Comparison of ENCODE assay signal across 8 cellular contexts in the genomic region with DNA sequence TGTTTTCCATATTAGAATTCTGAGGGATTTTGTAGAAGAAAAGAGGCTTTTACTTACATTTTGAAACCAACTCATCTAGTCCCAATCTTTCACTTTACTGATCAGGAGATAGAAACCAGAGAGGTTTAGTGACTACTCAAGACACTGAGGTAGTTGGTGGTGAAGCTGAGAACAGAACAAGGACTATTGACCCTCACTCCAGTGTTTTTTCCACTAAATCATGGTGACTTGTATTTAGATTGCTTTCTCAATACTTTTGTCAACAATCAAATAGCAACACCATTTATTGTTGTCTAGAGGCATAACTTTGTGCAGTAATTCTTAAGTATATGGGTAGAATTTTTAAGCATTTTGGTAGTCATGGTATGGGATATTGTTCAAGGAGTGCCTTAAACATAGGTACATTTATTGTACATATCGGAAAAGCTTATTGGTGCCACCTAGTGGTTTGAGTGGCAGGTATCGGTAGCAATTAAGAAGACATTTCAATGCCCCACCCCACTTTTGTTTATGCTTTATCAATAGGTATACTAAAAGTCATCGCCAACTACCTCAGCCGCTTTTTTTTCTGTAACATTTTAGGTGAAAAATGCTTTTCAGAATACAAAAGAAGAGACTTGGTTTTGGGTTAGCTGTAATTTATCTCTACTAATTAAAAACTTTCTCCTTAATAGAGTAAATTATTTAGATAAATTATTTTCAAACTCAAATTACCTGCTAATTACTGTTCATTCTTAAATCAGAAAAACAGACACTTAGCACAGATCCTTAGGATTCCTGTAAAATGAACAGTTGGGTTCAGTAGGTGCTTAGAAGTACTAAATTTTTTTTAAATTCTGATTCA. TPM values are rescaled to one million over a fixed set of nuclear protein-coding genes. Genes with fewer than 3 reads are reported as not detected.
A peak's percentile ranks its signal among the peaks of the same experiment; 100 is the strongest.
DNase-seq lines count a peak whose midpoint lies in the region; ATAC-seq and TF ChIP-seq lines count a peak whose summit lies in the region.

No MANE protein-coding gene starts in this region.

- no peaks in the 10 kb centered on the region for H3K27me3 ChIP-seq in body of pancreas
- no peaks in the 10 kb centered on the region for H3K27me3 ChIP-seq in upper lobe of right lung

- peak; percentile 18 for DNase-seq in activated CD4-positive, alpha-beta memory T cell treated with anti-CD3 and anti-CD28 coated beads for 36 hours
- DNase-seq in activated CD4-positive, alpha-beta memory T cell treated with anti-CD3 and anti-CD28 coated beads, Interleukin-2, amount 10 ng/mL, durations not matched to agents 7 days and 5 days: no peak
- peak; percentile 64 for DNase-seq in HS-27A (ENCODE audit: low read depth)
- DNase-seq in NCI-H69 (lab: John Stamatoyannopoulos, UW): peak; percentile 91
- DNase-seq in body of pancreas: peak; percentile 40 to 65 (median 56)
- peak; percentile 66 for DNase-seq in kidney tubule cell (ENCODE audit: low spot score)
- no peak for DNase-seq in upper lobe of right lung

- CTCF ChIA-PET in activated CD4-positive, alpha-beta memory T cell treated with anti-CD3 and anti-CD28 coated beads for 36 hours (lab: Charles Lee): interaction anchor here (0.5 to 1.0 kb wide), 5 partner anchors 9 to 191 kb away, joined by 3 to 4 read pairs (median 3); no protein-coding TSS in a partner anchor
- CTCF ChIA-PET in activated CD4-positive, alpha-beta memory T cell treated with anti-CD3 and anti-CD28 coated beads, Interleukin-2, amount 10 ng/mL, durations not matched to agents 7 days and 5 days (lab: Charles Lee): interaction anchor here (0.6 kb wide), 2 partner anchors 27 to 92 kb away, joined by 3 read pairs; no protein-coding TSS in a partner anchor

- ATAC-seq in GM21423 (IDR thresholded peaks at IDR 0.05; ENCODE audit: unreplicated experiment): peak; percentile 80
- no peak for ATAC-seq in body of pancreas
- peak; percentile 69 for ATAC-seq in upper lobe of right lung

- H3K9me3 Mint-ChIP-seq in activated CD4-positive, alpha-beta memory T cell treated with anti-CD3 and anti-CD28 coated beads for 36 hours: no peaks in the 10 kb centered on the region
- H3K9me3 Mint-ChIP-seq in activated CD4-positive, alpha-beta memory T cell treated with anti-CD3 and anti-CD28 coated beads, Interleukin-2, amount 10 ng/mL, durations not matched to agents 7 days and 5 days: no peaks in the 10 kb centered on the region

- 6 to 7% methylated on average over 4 of the region's 4 CpGs for WGBS in body of pancreas, 2 donors

- H3K27ac ChIP-seq in body of pancreas (no peak overlapping the region), upper lobe of right lung (no peak overlapping the region)

- H3K9me3 ChIP-seq in body of pancreas (no peaks in the 10 kb centered on the region), upper lobe of right lung (no peaks in the 10 kb centered on the region)

- H3K4me1 Mint-ChIP-seq in activated CD4-positive, alpha-beta memory T cell treated with anti-CD3 and anti-CD28 coated beads for 36 hours (ENCODE audit: low read depth): no peaks in the 10 kb centered on the region
- H3K4me1 Mint-ChIP-seq in activated CD4-positive, alpha-beta memory T cell treated with anti-CD3 and anti-CD28 coated beads, Interleukin-2, amount 10 ng/mL, durations not matched to agents 7 days and 5 days: no peaks in the 10 kb centered on the region

- no peaks in the 10 kb centered on the region for H3K36me3 Mint-ChIP-seq in activated CD4-positive, alpha-beta memory T cell treated with anti-CD3 and anti-CD28 coated beads for 36 hours
- H3K36me3 Mint-ChIP-seq in activated CD4-positive, alpha-beta memory T cell treated with anti-CD3 and anti-CD28 coated beads, Interleukin-2, amount 10 ng/mL, durations not matched to agents 7 days and 5 days (ENCODE audit: low read depth): no peaks in the 10 kb centered on the region

- H3K36me3 ChIP-seq in body of pancreas (replicated peaks in 1 of 2; ENCODE audit: insufficient read depth in 1 of 2, low read depth in 2 of 2) (no peaks in the 10 kb centered on the region), upper lobe of right lung (no peaks in the 10 kb centered on the region)

- POLR2A ChIA-PET in activated CD4-positive, alpha-beta memory T cell treated with anti-CD3 and anti-CD28 coated beads for 36 hours (lab: Charles Lee): no interaction called here
- POLR2A ChIA-PET in activated CD4-positive, alpha-beta memory T cell treated with anti-CD3 and anti-CD28 coated beads, Interleukin-2, amount 10 ng/mL, durations not matched to agents 7 days and 5 days (lab: Charles Lee): no interaction called here

- H3K4me1 ChIP-seq in body of pancreas: no peaks in the 10 kb centered on the region
- no peaks in the 10 kb centered on the region for H3K4me1 ChIP-seq in upper lobe of right lung

- H3K4me3 Mint-ChIP-seq in activated CD4-positive, alpha-beta memory T cell treated with anti-CD3 and anti-CD28 coated beads for 36 hours: no peak overlapping the region
- H3K4me3 Mint-ChIP-seq in activated CD4-positive, alpha-beta memory T cell treated with anti-CD3 and anti-CD28 coated beads, Interleukin-2, amount 10 ng/mL, durations not matched to agents 7 days and 5 days: no peak overlapping the region

- no peak overlapping the region for H3K27ac Mint-ChIP-seq in activated CD4-positive, alpha-beta memory T cell treated with anti-CD3 and anti-CD28 coated beads for 36 hours
- H3K27ac Mint-ChIP-seq in activated CD4-positive, alpha-beta memory T cell treated with anti-CD3 and anti-CD28 coated beads, Interleukin-2, amount 10 ng/mL, durations not matched to agents 7 days and 5 days: no peak overlapping the region

- TF ChIP-seq CTCF in body of pancreas (IDR thresholded peaks at IDR 0.05): peak; percentile 50 to 72 (median 66)
- peak; percentile 75 for TF ChIP-seq CTCF in upper lobe of right lung (IDR thresholded peaks at IDR 0.05)

- no peak for TF ChIP-seq POLR2A in body of pancreas (IDR thresholded peaks at IDR 0.05)

- intact Hi-C loops in activated CD4-positive, alpha-beta memory T cell treated with anti-CD3 and anti-CD28 coated beads for 36 hours (cut with micrococcal nuclease): loop anchor here (2.0 to 5.0 kb wide), 4 partner anchors 47 to 331 kb away; a partner anchor contains a TSS
- intact Hi-C loops in body of pancreas (cut with DNase I) (no loop called here), upper lobe of right lung (cut with DNase I) (loop anchor here (10.0 kb wide), 1 partner anchor 323 kb away; no protein-coding TSS in a partner anchor)

- peaks cover 11% of the 10 kb centered on the region for H3K27me3 Mint-ChIP-seq in activated CD4-positive, alpha-beta memory T cell treated with anti-CD3 and anti-CD28 coated beads for 36 hours
- H3K27me3 Mint-ChIP-seq in activated CD4-positive, alpha-beta memory T cell treated with anti-CD3 and anti-CD28 coated beads, Interleukin-2, amount 10 ng/mL, durations not matched to agents 7 days and 5 days: peaks cover 9% of the 10 kb centered on the region

- H3K4me3 ChIP-seq in body of pancreas (no peak overlapping the region), upper lobe of right lung (no peak overlapping the region)

RNA-seq across cellular contexts. Expression of a gene that starts 47.3 kb away (rescaled TPM):
- total RNA-seq in activated CD4-positive, alpha-beta memory T cell treated with anti-CD3 and anti-CD28 coated beads for 36 hours: 1 to 10 TPM; 4.6 to 5.3 TPM
- total RNA-seq in activated CD4-positive, alpha-beta memory T cell treated with anti-CD3 and anti-CD28 coated beads, Interleukin-2, amount 10 ng/mL, durations not matched to agents 7 days and 5 days: 1 to 10 TPM; 1.0 to 3.3 TPM
- total RNA-seq in body of pancreas (10 to 100 TPM; 19.8 to 49.0 TPM), upper lobe of right lung (73.5 TPM)

Comparison
In these comparisons a context has a peak if more than half of its experiments do, and no peak if none do; other contexts are left out.
1. DNase-seq: peak in activated CD4-positive, alpha-beta memory T cell treated with anti-CD3 and anti-CD28 coated beads for 36 hours (single experiment), HS-27A (single experiment), NCI-H69 (single experiment), body of pancreas (4 of 4) and kidney tubule cell (single experiment); none in activated CD4-positive, alpha-beta memory T cell treated with anti-CD3 and anti-CD28 coated beads, Interleukin-2, amount 10 ng/mL, durations not matched to agents 7 days and 5 days (single experiment) and upper lobe of right lung (single experiment).